ENCODE assay signal across 10 cellular contexts in the genomic region with DNA sequence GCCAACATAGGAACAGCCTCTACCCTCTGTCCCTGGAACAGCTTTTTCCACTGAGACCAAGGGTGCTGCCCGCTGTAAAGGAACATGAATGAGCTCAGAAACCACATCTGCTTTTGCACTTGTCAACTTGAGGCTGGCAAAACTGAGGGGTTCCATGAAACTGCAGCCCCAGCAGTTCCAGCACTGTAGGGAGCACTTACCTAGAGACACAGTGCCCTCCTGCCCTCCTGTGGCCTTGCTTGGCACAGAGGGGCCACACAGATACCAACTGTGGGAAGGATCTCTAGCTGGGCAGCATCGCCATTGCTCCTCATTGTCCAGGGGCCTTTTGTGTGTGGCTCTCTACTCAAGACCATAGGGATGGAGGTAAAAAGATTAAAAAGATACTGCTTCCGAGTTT. TPM values are rescaled to one million over a fixed set of nuclear protein-coding genes. Genes with fewer than 3 reads are reported as not detected.
A peak's percentile ranks its signal among the peaks of the same experiment; 100 is the strongest.
DNase-seq lines count a peak whose midpoint lies in the region; ATAC-seq and TF ChIP-seq lines count a peak whose summit lies in the region.
"Had no signal": no experiment of that assay in that cellular context is flagged by ENCODE, and none has a peak within 500 bp of the region (broad histone marks: within the 10 kb centered on the region; RNA-seq: fewer than 3 reads in every experiment).

No MANE protein-coding gene starts in this region.

- no peaks in the 10 kb centered on the region for H3K9me3 Mint-ChIP-seq in HFFc6
- H3K9me3 Mint-ChIP-seq: T-helper 2 cell treated with Interferon-gamma antibody and Interleukin-4, amounts not matched to agents 5 μg/mL and 100 μg/mL, for 36 hours had no signal

- no peaks in the 10 kb centered on the region for H3K4me1 Mint-ChIP-seq in HFFc6 (ENCODE audit: low read depth)

- ATAC-seq in heart left ventricle (peak; percentile 27 to 68 (median 55)), HG03280 (IDR thresholded peaks at IDR 0.05; ENCODE audit: unreplicated experiment) (no peak), HG02588 (IDR thresholded peaks at IDR 0.05; ENCODE audit: unreplicated experiment) (no peak)
- peak; percentile 66 for ATAC-seq in stimulated activated naive CD8-positive, alpha-beta T cell treated with anti-CD3 and anti-CD28 coated beads, Interleukin-15, Interleukin-2, amounts not matched to agents 100 U/mL and 50 U/mL, for 24 hours

- 67 to 79% (median 75%) methylated on average over 3 of the region's 3 CpGs for WGBS in heart left ventricle, 4 donors

- no peaks in the 10 kb centered on the region for H3K9me3 ChIP-seq in heart left ventricle

- peaks cover 0 to 5% (median 0%) of the 10 kb centered on the region in 9 donors for H3K36me3 ChIP-seq in heart left ventricle

- H3K36me3 Mint-ChIP-seq in HFFc6 (ENCODE audit: low read depth): no peaks in the 10 kb centered on the region

- peaks cover 19 to 99% (median 86%) of the 10 kb centered on the region in 12 donors for H3K4me1 ChIP-seq in heart left ventricle

- intact Hi-C loops in heart left ventricle (cut with DNase I): loop anchor here in 6 of 10 donors (1.0 to 10.0 kb wide), 5 partner anchors 40 to 55 kb away; no protein-coding TSS in a partner anchor

- H3K27me3 Mint-ChIP-seq in HFFc6 (ENCODE audit: insufficient read depth): peaks cover 25% of the 10 kb centered on the region

- no peak for DNase-seq in HFFc6
- peak; percentile 53 to 65 for DNase-seq in activated CD4-positive, alpha-beta T cell treated with anti-CD3 and anti-CD28 coated beads, Interleukin-2, amount 50 U/mL, for 48 hours
- no peak for DNase-seq in heart left ventricle
- peak; percentile 68 for DNase-seq in stimulated activated naive CD8-positive, alpha-beta T cell treated with anti-CD3 and anti-CD28 coated beads, Interleukin-15, Interleukin-2, amounts not matched to agents 100 U/mL and 50 U/mL, for 24 hours
- no peak for DNase-seq in GF-D8 (lab: John Stamatoyannopoulos, UW)
- DNase-seq: trophoblast cell had no signal

- H3K27ac ChIP-seq in heart left ventricle: peak overlapping the region in 10 of 12 donors; percentile 29 to 87 (median 64)
- H3K27ac ChIP-seq: epithelial cell of prostate had no signal

- H3K4me3 ChIP-seq in heart left ventricle: no peak overlapping the region

- TF ChIP-seq POLR2A in heart left ventricle (IDR thresholded peaks at IDR 0.05): no peak

- H3K27ac Mint-ChIP-seq in HFFc6: no peak overlapping the region
- H3K27ac Mint-ChIP-seq: T-helper 2 cell treated with Interferon-gamma antibody and Interleukin-4, amounts not matched to agents 5 μg/mL and 100 μg/mL, for 36 hours had no signal

- no peaks in the 10 kb centered on the region for H3K27me3 ChIP-seq in heart left ventricle

- TF ChIP-seq CTCF in HFFc6 (IDR thresholded peaks at IDR 0.05): peak; percentile 25; the same call in 1 of the 2 replicates
- peak in 9 of 12 donors; percentile 16 to 39 (median 28) for TF ChIP-seq CTCF in heart left ventricle (IDR thresholded peaks at IDR 0.05)

- H3K4me3 Mint-ChIP-seq in HFFc6: no peak overlapping the region
- H3K4me3 Mint-ChIP-seq: T-helper 2 cell treated with Interferon-gamma antibody and Interleukin-4, amounts not matched to agents 5 μg/mL and 100 μg/mL, for 36 hours had no signal

RNA-seq across cellular contexts. Expression of a gene that starts 51.6 kb away (rescaled TPM):
- 1 to 10 TPM; 1.7 to 3.0 (median 2.2) TPM for total RNA-seq in HFFc6 (2021; fragmentation: NEBNext Ultra II Directional; extraction: Animal tissue kit (Norgen Biotek cat#: 25700))
- 10 to 100 TPM; 11.2 to 33.7 (median 17.8) TPM for total RNA-seq in heart left ventricle
- polyA plus RNA-seq in heart left ventricle: 10 to 100 TPM in 1 of 2 donors, 1 to 10 TPM in 1; 6.2 to 11.9 TPM

Comparison
In these comparisons a context has a peak if more than half of its experiments do, and no peak if none do; other contexts are left out.
1. DNase-seq: peak in activated CD4-positive, alpha-beta T cell treated with anti-CD3 and anti-CD28 coated beads, Interleukin-2, amount 50 U/mL, for 48 hours (2 of 2) and stimulated activated naive CD8-positive, alpha-beta T cell treated with anti-CD3 and anti-CD28 coated beads, Interleukin-15, Interleukin-2, amounts not matched to agents 100 U/mL and 50 U/mL, for 24 hours (single experiment); none in HFFc6 (single experiment), heart left ventricle (0 of 5) and GF-D8 (single experiment).
2. ATAC-seq: peak in heart left ventricle (4 of 4) and stimulated activated naive CD8-positive, alpha-beta T cell treated with anti-CD3 and anti-CD28 coated beads, Interleukin-15, Interleukin-2, amounts not matched to agents 100 U/mL and 50 U/mL, for 24 hours (single experiment); none in HG03280 (single experiment) and HG02588 (single experiment).